Comparison of ENCODE assay signal across 20 cellular contexts in the genomic region with DNA sequence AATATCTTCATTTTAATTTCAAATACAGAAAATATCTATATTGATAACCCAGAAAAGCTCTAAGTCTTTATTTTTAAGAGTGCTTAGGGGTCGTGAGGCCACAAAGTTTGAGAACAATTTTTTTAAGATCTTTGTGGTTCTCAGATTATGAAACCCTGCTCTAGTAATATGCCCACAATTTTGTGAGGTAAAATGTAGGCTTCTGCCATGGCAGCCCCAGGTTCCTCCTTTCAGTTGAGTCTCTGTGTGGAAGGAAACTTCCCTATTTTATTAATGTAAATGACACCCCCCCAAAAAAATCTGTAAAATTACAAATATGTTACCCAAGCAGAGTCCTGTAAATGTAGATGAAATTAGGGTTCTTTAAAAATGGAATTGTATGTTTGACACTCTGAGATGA.
"Had no signal": no experiment of that assay in that cellular context is flagged by ENCODE, and none has a peak within 500 bp of the region (broad histone marks: within the 10 kb centered on the region; RNA-seq: fewer than 3 reads in every experiment).

No MANE protein-coding gene starts in this region.

- ATAC-seq: activated CD8-positive, alpha-beta T cell treated with anti-CD3 and anti-CD28 coated beads, Interleukin-2, amount 10 ng/mL, durations not matched to agents 7 days and 5 days; PC-3; WTC11 had no signal

- DNase-seq: activated CD4-positive, alpha-beta T cell treated with anti-CD3 and anti-CD28 coated beads for 48 hours; activated CD4-positive, alpha-beta T cell treated with anti-CD3 and anti-CD28 coated beads, Interleukin-2, amount 50 U/mL, for 4 hours; activated CD4-positive, CD25-positive, alpha-beta regulatory T cell treated with anti-CD3 and anti-CD28 coated beads, Interleukin-2, amount 50 U/mL, for 72 hours; activated CD8-positive, alpha-beta memory T cell treated with anti-CD3 and anti-CD28 coated beads, Interleukin-2, amount 50 U/mL, for 48 hours; activated CD8-positive, alpha-beta T cell treated with anti-CD3 and anti-CD28 coated beads, Interleukin-2, amount 10 ng/mL, durations not matched to agents 7 days and 5 days; activated naive CD4-positive, alpha-beta T cell treated with anti-CD3 and anti-CD28 coated beads, Interleukin-2, amount 50 U/mL, for 16 hours; activated naive CD8-positive, alpha-beta T cell treated with anti-CD3 and anti-CD28 coated beads, Interleukin-2, amount 10 ng/mL, durations not matched to agents 7 days and 5 days; activated T-cell treated with anti-CD3 and anti-CD28 coated beads, Interleukin-2, amount 50 U/mL, for 1 hour; adrenal gland; anterior cingulate cortex; cerebellar nuclear complex; KBM-7; NCI-H1092; NCI-H1436; NCI-H1694 treated with DMSO at 0.1 percent for 48 hours; NCI-H2029 treated with DMSO at 0.1 percent for 48 hours; NCI-H524; PC-3; SHP77 had no signal
